ENCODE assay signal across 2 cellular contexts in genomic region chr1:18142471-18142870, GRCh38.
A peak's percentile ranks its signal among the peaks of the same experiment; 100 is the strongest.
TF ChIP-seq lines count a peak whose summit lies in the region.

No MANE protein-coding gene starts in this region.

TF ChIP-seq in SK-N-SH, 30 proteins besides CTCF, POLR2A, EP300 and RAD21 (continued from another document):
- TF ChIP-seq IRF3 (IDR thresholded peaks at IDR 0.05; ENCODE audit: low read depth, low read length) (no peak), FOXM1 (IDR thresholded peaks at IDR 0.05; ENCODE audit: low read depth) (no peak), SMC3 (IDR thresholded peaks at IDR 0.05; ENCODE audit: low read depth, low read length) (no peak), USF2 (IDR thresholded peaks at IDR 0.05; ENCODE audit: borderline replicate concordance, low read depth, low read length) (no peak), MAX (IDR thresholded peaks at IDR 0.05; ENCODE audit: low read depth) (no peak), RCOR1 (IDR thresholded peaks at IDR 0.05; ENCODE audit: low read length) (peak; percentile 31; the same call in 1 of the 2 replicates), TAF1 (IDR thresholded peaks at IDR 0.05; ENCODE audit: borderline replicate concordance, low read depth, low read length) (no peak), REST (IDR thresholded peaks at IDR 0.05; ENCODE audit: low read depth, low read length) (no peak), USF1 (IDR thresholded peaks at IDR 0.05; ENCODE audit: borderline replicate concordance, low read depth) (no peak), ELF1 (IDR thresholded peaks at IDR 0.05) (no peak), CHD2 (IDR thresholded peaks at IDR 0.05; ENCODE audit: low read length, partially characterized antibody) (peak; percentile 49), NFIC (IDR thresholded peaks at IDR 0.05; ENCODE audit: borderline replicate concordance) (no peak), YY1 (IDR thresholded peaks at IDR 0.05; ENCODE audit: low read depth) (no peak), GATA2 (CRISPR knock-in tag; IDR thresholded peaks at IDR 0.05) (peak; percentile 90)
TF ChIP-seq in SK-N-SH: peak in this region for 4.

TF ChIP-seq in SK-N-SH treated with all-trans-retinoic acid at 6 μM for 48 hours, 23 proteins besides CTCF, POLR2A, EP300 and RAD21 (continued from another document):
- TF ChIP-seq TSHZ2 (CRISPR knock-in tag; IDR thresholded peaks at IDR 0.05) (no peak), TOX (CRISPR knock-in tag; IDR thresholded peaks at IDR 0.05; ENCODE audit: borderline replicate concordance) (no peak), ZC3H10 (CRISPR knock-in tag; IDR thresholded peaks at IDR 0.05) (no peak), ZNF565 (CRISPR knock-in tag; conservative IDR thresholded peaks at IDR 0.05; ENCODE audit: low read depth) (no peak), POU6F1 (CRISPR knock-in tag; IDR thresholded peaks at IDR 0.05; ENCODE audit: borderline replicate concordance, low read depth) (no peak), RARB (CRISPR knock-in tag; IDR thresholded peaks at IDR 0.05) (no peak), ZFP30 (CRISPR knock-in tag; IDR thresholded peaks at IDR 0.05) (no peak)
